Comparison of ENCODE assay signal across 8 cellular contexts in the genomic region with DNA sequence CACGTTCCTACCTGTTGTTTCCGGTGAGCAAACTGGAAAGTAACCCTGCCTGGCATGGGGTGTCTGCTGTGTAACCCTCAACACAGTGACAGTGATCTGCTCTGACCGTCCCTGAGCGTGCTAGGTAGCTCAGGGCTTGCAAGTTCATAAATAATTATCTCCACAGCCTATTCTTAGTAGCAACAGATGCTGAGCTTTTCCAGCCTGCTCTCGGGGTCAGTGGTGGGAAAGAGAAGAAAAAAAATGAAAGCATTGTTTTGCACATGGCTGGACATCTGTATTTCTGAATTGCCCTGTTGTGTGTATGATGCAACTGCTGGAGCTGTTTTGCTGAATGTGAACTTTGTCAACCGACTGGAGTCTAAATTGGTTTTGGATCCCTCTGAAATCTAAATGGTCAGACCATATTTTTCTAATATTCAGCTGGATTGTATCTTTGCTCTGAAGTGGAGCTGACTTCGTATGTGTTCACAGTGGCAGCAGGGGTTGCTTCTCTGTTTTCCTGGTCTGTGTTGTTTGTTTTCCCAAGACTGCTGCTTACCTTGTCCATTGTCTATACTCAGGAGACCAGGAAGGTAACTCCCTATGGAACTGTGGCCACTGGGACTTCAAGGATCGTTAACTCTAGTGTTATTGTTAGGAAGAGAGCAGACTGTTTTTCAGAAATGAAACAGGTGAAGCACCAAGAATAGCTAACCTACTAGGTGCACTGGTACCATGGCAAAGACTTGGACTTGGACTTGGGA. TPM values are rescaled to one million over a fixed set of nuclear protein-coding genes. Genes with fewer than 3 reads are reported as not detected.
DNase-seq lines count a peak whose midpoint lies in the region; ATAC-seq and TF ChIP-seq lines count a peak whose summit lies in the region.

No MANE protein-coding gene starts in this region.

- H4K20me1 ChIP-seq in IMR-90 (ENCODE audit: insufficient read depth, low read length), result peaks cover 4% of the 10 kb centered on the region

- H2AFZ ChIP-seq in IMR-90 (replicated peaks; ENCODE audit: low read length, poor library complexity), result no peak overlapping the region

- H3K36me3 Mint-ChIP-seq in HFFc6 (ENCODE audit: low read depth), result 0 out of 2 replicates have a peak, but pooled peaks cover 13% of the 10 kb centered on the region

- no peak overlapping the region for H3K4me2 ChIP-seq in IMR-90 (ENCODE audit: low read depth, low read length)

- TF ChIP-seq POLR2A in IMR-90 (IDR thresholded peaks at IDR 0.05; ENCODE audit: low read depth, low read length) (no peak), gastrocnemius medialis (IDR thresholded peaks at IDR 0.05) (no peak)

- no peak overlapping the region for H3K4me3 Mint-ChIP-seq in HFFc6

- H2BK20ac ChIP-seq in IMR-90 (ENCODE audit: low read depth, low read length), result peak overlapping the region; percentile 22

- no CpG with 5 or more reads among the region's 8 CpGs for WGBS in IMR-90 (ENCODE audit: extremely low coverage in 2 of 2, insufficient read length in 1 of 2), 2 experiments

- CTCF ChIA-PET in IMR-90 (lab: Yijun Ruan, JAX), result interaction anchor here (0.6 to 0.9 kb wide), 3 partner anchors 8 to 547 kb away, joined by 3 to 4 read pairs (median 3); no protein-coding TSS in a partner anchor

- H2BK5ac ChIP-seq in IMR-90 (ENCODE audit: low read depth, low read length, poor library complexity, severe bottlenecking), result no peak overlapping the region

- POLR2A ChIA-PET in IMR-90 (lab: Charles Lee; ENCODE audit: unreplicated experiment), result interaction anchor here (0.8 kb wide), 1 partner anchor 24 kb away, joined by 3 read pairs; no protein-coding TSS in a partner anchor

- BruUV-seq in IMR-90 (replicated peaks; lab: Mats Ljungman, UMichigan), result no TSS peak

- peak overlapping the region; percentile 44 for H4K91ac ChIP-seq in IMR-90 (ENCODE audit: insufficient read depth, low read depth, low read length)

- H3K27me3 Mint-ChIP-seq in HFFc6 (ENCODE audit: insufficient read depth), result no peaks in the 10 kb centered on the region

- peak overlapping the region; percentile 55; the same call in 1 of the 2 replicates for H3K4ac ChIP-seq in IMR-90 (ENCODE audit: low read depth, low read length)

- DNase-seq in IMR-90 (peak; percentile 59), astrocyte of the cerebellum (ENCODE audit: low read depth) (peak; percentile 61), right atrium auricular region (ENCODE audit: low spot score) (no peak), gastrocnemius medialis (no peak), HFFc6 (no peak)
- no peak for DNase-seq in stimulated activated CD4-positive, alpha-beta T cell treated with anti-CD3 and anti-CD28 coated beads, Interleukin-2, amount 100 ng/mL, for 48 hours
- DNase-seq in activated CD4-positive, alpha-beta T cell treated with anti-CD3 and anti-CD28 coated beads, Interleukin-2, amount 50 U/mL, for 1 hour, result no peak
- no peak for DNase-seq in activated naive CD4-positive, alpha-beta T cell treated with Interleukin-2 at 50 U/mL for 16 hours

- H3K14ac ChIP-seq in IMR-90 (replicated peaks; ENCODE audit: low read depth, low read length), result peak overlapping the region; percentile 25; the same call in 1 of the 2 replicates

- H2BK120ac ChIP-seq in IMR-90 (ENCODE audit: low read depth, low read length), result peak overlapping the region; percentile 23

- H3K4me3 ChIP-seq in IMR-90 (ENCODE audit: insufficient read depth, low read depth, low read length) (no peak overlapping the region), astrocyte of the cerebellum (ENCODE audit: low read depth, low read length) (no peak overlapping the region), right atrium auricular region (no peak overlapping the region), gastrocnemius medialis (peak overlapping the region in 3 of 4 donors; percentile 2 to 22 (median 18))

- peak overlapping the region; percentile 79 for H3K18ac ChIP-seq in IMR-90 (ENCODE audit: low read depth, low read length)

- no peak overlapping the region for H2AK9ac ChIP-seq in IMR-90 (replicated peaks; ENCODE audit: low read depth, low read length, poor library complexity)

- H3K9ac ChIP-seq in IMR-90 (ENCODE audit: low read depth, low read length), result no peak overlapping the region

- no peak for ATAC-seq in IMR-90 (ENCODE audit: low read depth)
- ATAC-seq in gastrocnemius medialis, result peak; percentile 24 to 60

- H3K9me1 ChIP-seq in IMR-90 (ENCODE audit: insufficient read depth, low read length), result peaks cover 15% of the 10 kb centered on the region

- H3K79me1 ChIP-seq in IMR-90 (ENCODE audit: low read depth in 1 of 2, low read length in 2 of 2), result peaks cover 15 to 16% of the 10 kb centered on the region in 2 experiments; a peak in 3 of 4 replicates

- intact Hi-C loops in IMR-90 (cut with micrococcal nuclease) (loop anchor here (5.0 kb wide), 2 partner anchors 90 to 165 kb away; no protein-coding TSS in a partner anchor), gastrocnemius medialis (cut with DNase I; ENCODE audit: low total_unique reads) (loop anchor here (5.0 kb wide), 1 partner anchor 90 kb away; no protein-coding TSS in a partner anchor)

- no peak overlapping the region for H3K27ac Mint-ChIP-seq in HFFc6

- H2AK5ac ChIP-seq in IMR-90 (ENCODE audit: low read depth, low read length), result peak overlapping the region; percentile 29; the same call in 1 of the 2 replicates

- H3K36me3 ChIP-seq in IMR-90 (ENCODE audit: control insufficient read depth, insufficient read depth, low read length), result no peaks in the 10 kb centered on the region
- no peaks in the 10 kb centered on the region for H3K36me3 ChIP-seq in right atrium auricular region
- H3K36me3 ChIP-seq in gastrocnemius medialis, result no peaks in the 10 kb centered on the region

- H3K27ac ChIP-seq in IMR-90 (ENCODE audit: insufficient read depth, low read length), result peak overlapping the region; percentile 22; the same call in 1 of the 2 replicates
- peak overlapping the region; percentile 32 to 63 for H3K27ac ChIP-seq in right atrium auricular region
- peak overlapping the region; percentile 69 to 86 (median 78) for H3K27ac ChIP-seq in gastrocnemius medialis

- H2BK15ac ChIP-seq in IMR-90 (ENCODE audit: low read depth, low read length), result peak overlapping the region; percentile 36; the same call in 1 of the 3 replicates

- H3K4me1 ChIP-seq in IMR-90 (ENCODE audit: control insufficient read depth, insufficient read depth, low read length) (peaks cover 31% of the 10 kb centered on the region), right atrium auricular region (peaks cover 0 to 40% of the 10 kb centered on the region in 2 donors), gastrocnemius medialis (peaks cover 57 to 73% of the 10 kb centered on the region in 2 donors)

- H3K27me3 ChIP-seq in IMR-90 (ENCODE audit: control insufficient read depth, insufficient read depth, low read length) (no peaks in the 10 kb centered on the region), right atrium auricular region (no peaks in the 10 kb centered on the region), gastrocnemius medialis (no peaks in the 10 kb centered on the region)

- TF ChIP-seq RAD21 in IMR-90 (IDR thresholded peaks at IDR 0.05; ENCODE audit: low read length), result no peak

- in situ Hi-C loops in IMR-90 (cut with MboI; ENCODE audit: low sequenced_read_pairs) (no loop called here), astrocyte of the cerebellum (cut with HindIII; ENCODE audit: low sequenced_read_pairs) (no loop called here), gastrocnemius medialis (cut with MboI; ENCODE audit: low sequenced_read_pairs in 4 of 4) (loop anchor here in 1 of 4 donors (25.0 kb wide), 1 partner anchor 90 kb away; no protein-coding TSS in a partner anchor)

- H4K5ac ChIP-seq in IMR-90 (ENCODE audit: low read depth, low read length), result peak overlapping the region; percentile 64

- dilution Hi-C loops in IMR-90 (cut with HindIII; ENCODE audit: low sequenced_read_pairs, unreplicated experiment), result no loop called here

- no peak for TF ChIP-seq CTCF in IMR-90 (conservative IDR thresholded peaks at IDR 0.05; ENCODE audit: low read depth, low read length)
- TF ChIP-seq CTCF in astrocyte of the cerebellum (IDR thresholded peaks at IDR 0.05; ENCODE audit: low read depth, low read length, missing control alignments), result no peak
- no peak for TF ChIP-seq CTCF in right atrium auricular region (IDR thresholded peaks at IDR 0.05)
- TF ChIP-seq CTCF in gastrocnemius medialis (IDR thresholded peaks at IDR 0.05 in 4 of 5, conservative IDR thresholded peaks at IDR 0.05 in 1 of 5), result no peak
- TF ChIP-seq CTCF in HFFc6 (IDR thresholded peaks at IDR 0.05), result no peak

- H3K4me1 Mint-ChIP-seq in HFFc6 (ENCODE audit: low read depth), result peaks cover 52% of the 10 kb centered on the region

- no peak overlapping the region for H3K56ac ChIP-seq in IMR-90 (ENCODE audit: extremely low read depth, insufficient read depth, low read length)

- H3K9me3 Mint-ChIP-seq in HFFc6, result no peaks in the 10 kb centered on the region

- peak overlapping the region; percentile 26 to 57; a peak in 3 of 4 replicates for H4K8ac ChIP-seq in IMR-90 (ENCODE audit: low read depth in 2 of 2, low read length in 2 of 2)

- H3K9me3 ChIP-seq in IMR-90 (ENCODE audit: control insufficient read depth, insufficient read depth, low read length), result no peaks in the 10 kb centered on the region
- no peaks in the 10 kb centered on the region for H3K9me3 ChIP-seq in right atrium auricular region
- H3K9me3 ChIP-seq in gastrocnemius medialis, result no peaks in the 10 kb centered on the region

- no peak overlapping the region for H3K23ac ChIP-seq in IMR-90 (ENCODE audit: low read depth, low read length)

TF ChIP-seq in IMR-90, 13 proteins besides CTCF, POLR2A, EP300 and RAD21:
- TF ChIP-seq, protein P1, sequence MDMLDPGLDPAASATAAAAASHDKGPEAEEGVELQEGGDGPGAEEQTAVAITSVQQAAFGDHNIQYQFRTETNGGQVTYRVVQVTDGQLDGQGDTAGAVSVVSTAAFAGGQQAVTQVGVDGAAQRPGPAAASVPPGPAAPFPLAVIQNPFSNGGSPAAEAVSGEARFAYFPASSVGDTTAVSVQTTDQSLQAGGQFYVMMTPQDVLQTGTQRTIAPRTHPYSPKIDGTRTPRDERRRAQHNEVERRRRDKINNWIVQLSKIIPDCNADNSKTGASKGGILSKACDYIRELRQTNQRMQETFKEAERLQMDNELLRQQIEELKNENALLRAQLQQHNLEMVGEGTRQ (IDR thresholded peaks at IDR 0.05; ENCODE audit: low read depth, low read length), result no peak
- TF ChIP-seq CEBPB (IDR thresholded peaks at IDR 0.05; ENCODE audit: low read depth, low read length), result peak; percentile 56

RNA-seq across cellular contexts. Expression of gene TGFB2, which starts 27.0 kb away (rescaled TPM):
- total RNA-seq in IMR-90 (2012; rRNA removed) (3.8 and 5.3 TPM in 2 replicates), right atrium auricular region (1 to 10 TPM; 4.3 to 8.7 TPM), gastrocnemius medialis (1 to 10 TPM in 1 of 4 donors, under 1 TPM in 3; 0.56 to 2.3 (median 0.86) TPM)
- 2.3 and 3.7 TPM in 2 replicates for polyA plus RNA-seq in IMR-90 (2012; rRNA removed)
- polyA plus RNA-seq in IMR-90 (2012; cell fraction: cytosol; rRNA removed), result 0.87 and 1.2 TPM in 2 replicates
- 0.58 and 2.9 TPM in 2 replicates for polyA plus RNA-seq in IMR-90 (2012; cell fraction: nucleus; rRNA removed; ENCODE audit: low replicate concordance)
- total RNA-seq in HFFc6 (2021; fragmentation: NEBNext Ultra II Directional; extraction: Animal tissue kit (Norgen Biotek cat#: 25700)), result 10 to 100 TPM in 1 of 6 experiments, 1 to 10 TPM in 5; 2.0 to 11.8 (median 2.5) TPM

Comparison
In these comparisons a context has a peak if more than half of its experiments do, and no peak if none do; other contexts are left out.
1. DNase-seq: peak in IMR-90 (single experiment) and astrocyte of the cerebellum (single experiment); none in right atrium auricular region (single experiment), gastrocnemius medialis (0 of 2), stimulated activated CD4-positive, alpha-beta T cell treated with anti-CD3 and anti-CD28 coated beads, Interleukin-2, amount 100 ng/mL, for 48 hours (0 of 2), activated CD4-positive, alpha-beta T cell treated with anti-CD3 and anti-CD28 coated beads, Interleukin-2, amount 50 U/mL, for 1 hour (single experiment), HFFc6 (single experiment) and activated naive CD4-positive, alpha-beta T cell treated with Interleukin-2 at 50 U/mL for 16 hours (single experiment).
2. H3K27ac ChIP-seq: peak in every context shown above with its lines; median percentile 78 in gastrocnemius medialis; 48 in right atrium auricular region; 22 in IMR-90.
3. H3K4me3 ChIP-seq: peak in gastrocnemius medialis (3 of 4); none in IMR-90 (single experiment), astrocyte of the cerebellum (single experiment) and right atrium auricular region (0 of 2).